10 cellular contexts compared by ENCODE assay signal in genomic region chr4:68342139-68342538, GRCh38.
DNase-seq lines count a peak whose midpoint lies in the region; TF ChIP-seq lines count a peak whose summit lies in the region.
"Had no signal": no experiment of that assay in that cellular context is flagged by ENCODE, and none has a peak within 500 bp of the region (broad histone marks: within the 10 kb centered on the region; RNA-seq: fewer than 3 reads in every experiment).

No MANE protein-coding gene starts in this region.

- no peak for DNase-seq in activated T-cell treated with anti-CD3 and anti-CD28 coated beads, Interleukin-2, amount 50 U/mL, for 24 hours
- DNase-seq in activated T-cell treated with anti-CD3 and anti-CD28 coated beads for 4 hours (no peak), foreskin melanocyte (peak; percentile 30), putamen (ENCODE audit: low spot score) (peak; percentile 39), GF-D8 (lab: John Stamatoyannopoulos, UW) (no peak), MM.1S (no peak)
- DNase-seq in activated CD4-positive, alpha-beta T cell treated with anti-CD3 and anti-CD28 coated beads, Interleukin-2, amount 50 U/mL, for 4 hours: no peak

- peak overlapping the region; percentile 84 for H3K27ac ChIP-seq in VCaP
- H3K27ac ChIP-seq in MM.1S (ENCODE audit: low read length): no peak overlapping the region
- H3K27ac ChIP-seq: BLaER1, KMS-11 had no signal

- H3K9me2 ChIP-seq in MM.1S (replicated peaks; ENCODE audit: insufficient read depth, low read length): no peaks in the 10 kb centered on the region

- no peaks in the 10 kb centered on the region; the same call in 1 of the 2 replicates for H3K36me3 ChIP-seq in MM.1S (replicated peaks; ENCODE audit: insufficient read depth, low read length)

- no peaks in the 10 kb centered on the region for H3K27me3 ChIP-seq in MM.1S (replicated peaks; ENCODE audit: insufficient read depth, low read length)
- H3K27me3 ChIP-seq: BLaER1 had no signal

- TF ChIP-seq CTCF in VCaP (conservative IDR thresholded peaks at IDR 0.05): no peak
- TF ChIP-seq CTCF in MM.1S (IDR thresholded peaks at IDR 0.05; ENCODE audit: low read length): no peak

- H2AFZ ChIP-seq in MM.1S (ENCODE audit: low read length): no peak overlapping the region

- H3K9me3 ChIP-seq in MM.1S (replicated peaks; ENCODE audit: insufficient read depth, low read length): no peaks in the 10 kb centered on the region
- H3K9me3 ChIP-seq: BLaER1 had no signal

- H3K9me3 Mint-ChIP-seq in activated T-cell treated with anti-CD3 and anti-CD28 coated beads, Interleukin-2, amount 50 U/mL, for 24 hours: peaks cover 2% of the 10 kb centered on the region

- no peak overlapping the region for H3K4me2 ChIP-seq in MM.1S (ENCODE audit: low read depth, low read length)
- H3K4me2 ChIP-seq: BLaER1, KMS-11 had no signal

- H3K36me3 Mint-ChIP-seq in activated T-cell treated with anti-CD3 and anti-CD28 coated beads, Interleukin-2, amount 50 U/mL, for 24 hours (ENCODE audit: low read depth): peaks cover 53% of the 10 kb centered on the region

- no peaks in the 10 kb centered on the region for H3K27me3 Mint-ChIP-seq in activated T-cell treated with anti-CD3 and anti-CD28 coated beads, Interleukin-2, amount 50 U/mL, for 24 hours

- peaks cover 75% of the 10 kb centered on the region for H4K20me1 ChIP-seq in MM.1S (ENCODE audit: insufficient read depth, low read length)

- H3K4me1 ChIP-seq in MM.1S (ENCODE audit: low read length): peaks cover 11% of the 10 kb centered on the region; the same call in 1 of the 2 replicates

- no peak overlapping the region for H3K9ac ChIP-seq in MM.1S (ENCODE audit: low read length)
- H3K9ac ChIP-seq: BLaER1, KMS-11 had no signal

- H3K27ac Mint-ChIP-seq in activated T-cell treated with anti-CD3 and anti-CD28 coated beads, Interleukin-2, amount 50 U/mL, for 24 hours: peak overlapping the region; percentile 8

- H3K4me3 Mint-ChIP-seq in activated T-cell treated with anti-CD3 and anti-CD28 coated beads, Interleukin-2, amount 50 U/mL, for 24 hours: no peak overlapping the region

- peaks cover 100% of the 10 kb centered on the region for H3K79me2 ChIP-seq in MM.1S (ENCODE audit: low read length)

- H3K4me3 ChIP-seq in MM.1S (ENCODE audit: low read length): no peak overlapping the region
- H3K4me3 ChIP-seq: BLaER1 had no signal

- no peaks in the 10 kb centered on the region for H3F3A ChIP-seq in MM.1S (ENCODE audit: insufficient read depth, low read length)

- H3K4me1 Mint-ChIP-seq in activated T-cell treated with anti-CD3 and anti-CD28 coated beads, Interleukin-2, amount 50 U/mL, for 24 hours (ENCODE audit: low read depth): peaks cover 72% of the 10 kb centered on the region

Comparison
In these comparisons a context has a peak if more than half of its experiments do, and no peak if none do; other contexts are left out.
1. DNase-seq: peak in foreskin melanocyte (single experiment) and putamen (single experiment); none in activated T-cell treated with anti-CD3 and anti-CD28 coated beads, Interleukin-2, amount 50 U/mL, for 24 hours (single experiment), activated T-cell treated with anti-CD3 and anti-CD28 coated beads for 4 hours (single experiment), GF-D8 (single experiment), MM.1S (single experiment) and activated CD4-positive, alpha-beta T cell treated with anti-CD3 and anti-CD28 coated beads, Interleukin-2, amount 50 U/mL, for 4 hours (0 of 2).